Comparison of ENCODE assay signal across 19 cellular contexts in genomic region chr7:20488850-20489249, GRCh38.
A peak's percentile ranks its signal among the peaks of the same experiment; 100 is the strongest.
DNase-seq lines count a peak whose midpoint lies in the region; ATAC-seq and TF ChIP-seq lines count a peak whose summit lies in the region.
"Had no signal": no experiment of that assay in that cellular context is flagged by ENCODE, and none has a peak within 500 bp of the region (broad histone marks: within the 10 kb centered on the region; RNA-seq: fewer than 3 reads in every experiment).

No MANE protein-coding gene starts in this region.

- H4K20me1 ChIP-seq in HCT116 (ENCODE audit: insufficient read depth), result no peaks in the 10 kb centered on the region
- H4K20me1 ChIP-seq: BLaER1 treated with 17β-estradiol and CSF1 and Interleukin-3, amounts not matched to agents 10 nM and 100 nM had no signal

- no peaks in the 10 kb centered on the region for H3K27me3 ChIP-seq in HCT116 (ENCODE audit: insufficient read depth, low read length)
- H3K27me3 ChIP-seq in Peyer's patch, result no peaks in the 10 kb centered on the region
- H3K27me3 ChIP-seq: BE2C; BLaER1 treated with 17β-estradiol and CSF1 and Interleukin-3, amounts not matched to agents 10 nM and 100 nM had no signal

- no TSS peak for BruUV-seq in HCT116 (replicated peaks; lab: Mats Ljungman, UMichigan)

- TF ChIP-seq CTCF in HCT116 (IDR thresholded peaks at IDR 0.05 in 2 of 3, conservative IDR thresholded peaks at IDR 0.05 in 1 of 3; ENCODE audit: borderline replicate concordance in 1 of 3, insufficient read depth in 1 of 3, low read depth in 2 of 3, low read length in 2 of 3) (no peak), Peyer's patch (IDR thresholded peaks at IDR 0.05) (no peak)

- TF ChIP-seq POLR2A in HCT116 (IDR thresholded peaks at IDR 0.05; ENCODE audit: borderline replicate concordance, extremely low read depth, insufficient read depth, insufficient read length) (no peak), Peyer's patch (IDR thresholded peaks at IDR 0.05) (no peak)

- TF ChIP-seq RAD21 in HCT116 (IDR thresholded peaks at IDR 0.05; ENCODE audit: low read depth), result no peak

- no peak for ATAC-seq in HCT116
- no peak for ATAC-seq in HG02885 (IDR thresholded peaks at IDR 0.05; ENCODE audit: poor library complexity, unreplicated experiment)

- H3K4me1 ChIP-seq in HCT116 (ENCODE audit: control insufficient read depth in 1 of 2, insufficient read depth in 2 of 2, low read length in 2 of 2) (no peaks in the 10 kb centered on the region), Peyer's patch (no peaks in the 10 kb centered on the region)
- H3K4me1 ChIP-seq: BE2C had no signal

- intact Hi-C loops in HCT116 (cut with micrococcal nuclease), result no loop called here

- H3K79me2 ChIP-seq in HCT116 (ENCODE audit: insufficient read depth, low read length), result no peaks in the 10 kb centered on the region

- H3K36me3 ChIP-seq in HCT116 (ENCODE audit: control insufficient read depth in 1 of 2, insufficient read depth in 2 of 2, low read length in 2 of 2) (no peaks in the 10 kb centered on the region), Peyer's patch (no peaks in the 10 kb centered on the region)
- H3K36me3 ChIP-seq: BE2C had no signal

- H3K27ac ChIP-seq in HCT116 (ENCODE audit: low read depth, low read length), result no peak overlapping the region
- no peak overlapping the region for H3K27ac ChIP-seq in Peyer's patch
- H3K27ac ChIP-seq: 22Rv1; BLaER1 treated with 17β-estradiol and CSF1 and Interleukin-3, amounts not matched to agents 10 nM and 100 nM had no signal

- RAD21 ChIA-PET in HCT116 (lab: Charles Lee; ENCODE audit: low non-redundant PET in 1 of 2, low total read pairs in 2 of 2, uncharacterized antibody in 2 of 2, unreplicated experiment in 2 of 2), result no interaction called here

- H3K4me3 ChIP-seq in HCT116 (replicated peaks in 1 of 2; ENCODE audit: low read depth in 1 of 2, low read length in 2 of 2), result no peak overlapping the region
- no peak overlapping the region for H3K4me3 ChIP-seq in Peyer's patch
- H3K4me3 ChIP-seq: BLaER1 treated with 17β-estradiol and CSF1 and Interleukin-3, amounts not matched to agents 10 nM and 100 nM had no signal

- no peak overlapping the region for H3K9ac ChIP-seq in HCT116 (ENCODE audit: low read length)
- H3K9ac ChIP-seq: BLaER1 treated with 17β-estradiol and CSF1 and Interleukin-3, amounts not matched to agents 10 nM and 100 nM had no signal

- H3K4me2 ChIP-seq in HCT116 (ENCODE audit: low read length), result no peak overlapping the region
- H3K4me2 ChIP-seq: BLaER1 treated with 17β-estradiol and CSF1 and Interleukin-3, amounts not matched to agents 10 nM and 100 nM had no signal

- H3K9me2 ChIP-seq in HCT116 (ENCODE audit: insufficient read depth), result no peaks in the 10 kb centered on the region

- CTCF ChIA-PET in HCT116 (lab: Charles Lee), result no interaction called here

- DNase-seq in DMS53 (lab: John Stamatoyannopoulos, UW) (peak; percentile 38), DMS53 treated with DMSO at 0.1 percent for 48 hours (lab: John Stamatoyannopoulos, UW; ENCODE audit: unreplicated experiment) (no peak), HCT116 (ENCODE audit: low read depth, low spot score) (no peak), NCI-H69 (lab: John Stamatoyannopoulos, UW) (peak; percentile 19), Peyer's patch (no peak)
- DNase-seq: ACHN; AML-193; BE2C; CD4-positive, alpha-beta T cell; CD8-positive, alpha-beta memory T cell; DMS 273 treated with DMSO at 0.1 percent for 48 hours; DND-41; GOT3; H7; HCEC 1CT; HFFc6 had no signal

- peaks cover 0 to 8% of the 10 kb centered on the region in 2 experiments; a peak in 2 of 4 replicates for H3K9me3 ChIP-seq in HCT116 (ENCODE audit: control insufficient read depth in 1 of 2, insufficient read depth in 1 of 2, low read depth in 1 of 2, low read length in 2 of 2)
- no peaks in the 10 kb centered on the region for H3K9me3 ChIP-seq in Peyer's patch
- H3K9me3 ChIP-seq: BE2C had no signal

- no peak overlapping the region for H2AFZ ChIP-seq in HCT116 (ENCODE audit: low read depth, low read length, poor library complexity, severe bottlenecking)

- POLR2A ChIA-PET in HCT116 (lab: Charles Lee), result interaction anchor here (0.7 kb wide), 1 partner anchor 14 kb away, joined by 3 read pairs; no protein-coding TSS in a partner anchor

TF ChIP-seq in HCT116, 20 proteins besides CTCF, POLR2A, EP300 and RAD21:
- peak; percentile 59; the same call in 1 of the 2 replicates for TF ChIP-seq CBX3 (IDR thresholded peaks at IDR 0.05; ENCODE audit: low read depth)
- no peak for TF ChIP-seq SP1 (IDR thresholded peaks at IDR 0.05; ENCODE audit: low read depth)
- TF ChIP-seq ZNF274 (IDR thresholded peaks at IDR 0.05; ENCODE audit: low read depth, low read length), result no peak

Comparison
In these comparisons a context has a peak if more than half of its experiments do, and no peak if none do; other contexts are left out.
1. DNase-seq: peak in DMS53 (single experiment) and NCI-H69 (single experiment); none in DMS53 treated with DMSO at 0.1 percent for 48 hours (single experiment), HCT116 (single experiment) and Peyer's patch (0 of 3).